Comparison of ENCODE assay signal across 8 cellular contexts in genomic region chr3:96814581-96815567, GRCh38. TPM values are rescaled to one million over a fixed set of nuclear protein-coding genes. Genes with fewer than 3 reads are reported as not detected.
DNase-seq lines count a peak whose midpoint lies in the region; ATAC-seq and TF ChIP-seq lines count a peak whose summit lies in the region.

Gene EPHA6 (plus strand): TSS chr3:96814594.

- WGBS in GM23248 (ENCODE audit: low coverage in 1 of 2, low lambda C conversion rate in 2 of 2, missing lambda C conversion rate in 2 of 2), 2 experiments: 5% methylated on average over 45 to 55 of the region's 56 CpGs

- no peaks in the 10 kb centered on the region for H3K9me2 ChIP-seq in GM23248 (ENCODE audit: insufficient read depth)

- no peaks in the 10 kb centered on the region for H3K36me3 ChIP-seq in GM23248 (ENCODE audit: low read depth)

- H3K9me3 ChIP-seq in GM23248 (ENCODE audit: low read depth): no peaks in the 10 kb centered on the region

- H3F3A ChIP-seq in GM23248 (ENCODE audit: insufficient read depth): no peaks in the 10 kb centered on the region

- H4K20me1 ChIP-seq in GM23248 (ENCODE audit: insufficient read depth): no peaks in the 10 kb centered on the region

- no peak within 1 kb of the TSS for H3K9ac ChIP-seq in GM23248

- intact Hi-C loops in head of caudate nucleus (cut with DNase I) (no loop called here), sciatic nerve (cut with DNase I) (no loop called here)

- in situ Hi-C loops in GM23248 (cut with MboI): no loop called here

- H3K27me3 ChIP-seq in GM23248 (replicated peaks; ENCODE audit: insufficient read depth): peaks cover 21% of the 10 kb centered on the region

- H2AFZ ChIP-seq in GM23248: peak within 1 kb of the TSS; percentile 85

- no peaks in the 10 kb centered on the region for H3K4me1 ChIP-seq in GM23248 (ENCODE audit: insufficient read depth)

- DNase-seq in GM23248 (peak; percentile 22), head of caudate nucleus (peak in 39 of 42 donors; percentile 16 to 67 (median 40)), sciatic nerve (ENCODE audit: low spot score) (no peak), kidney tubule cell (ENCODE audit: low spot score) (no peak), NCI-H2196 treated with DMSO at 0.1 percent for 48 hours (lab: John Stamatoyannopoulos, UW; ENCODE audit: unreplicated experiment) (no peak), medulla oblongata (ENCODE audit: extremely low spot score) (no peak), GM10266 (ENCODE audit: extremely low spot score) (no peak)

- H3K79me2 ChIP-seq in GM23248 (ENCODE audit: insufficient read depth): no peaks in the 10 kb centered on the region

- peak; percentile 60 for ATAC-seq in sciatic nerve

- peak within 1 kb of the TSS; percentile 87 for H3K4me2 ChIP-seq in GM23248 (ENCODE audit: unreplicated experiment)

- H3K27ac ChIP-seq in GM23248 (no peak within 1 kb of the TSS), VCaP (peak within 1 kb of the TSS; percentile 80)

- peak within 1 kb of the TSS; percentile 74 for H3K4me3 ChIP-seq in GM23248

- TF ChIP-seq CTCF in VCaP (conservative IDR thresholded peaks at IDR 0.05): no peak
- no peak for TF ChIP-seq CTCF in GM10266 (IDR thresholded peaks at IDR 0.05; ENCODE audit: control insufficient read depth, insufficient read depth, low read depth, missing control alignments)

RNA-seq across cellular contexts. Expression of gene EPHA6, which starts in this region (rescaled TPM):
- total RNA-seq in GM23248 (2014; rRNA removed; shearing (Covaris generic)): not detected in 2 replicates
- not detected in 2 replicates for polyA plus RNA-seq in GM23248 (2016; fragmentation: Nextera tagmentation; extraction: Ambion mirVana)
- 0.98 TPM for total RNA-seq in sciatic nerve

Comparison
In these comparisons a context has a peak if more than half of its experiments do, and no peak if none do; other contexts are left out.
1. Peak in DNase-seq, H3K4me3 ChIP-seq and H3K4me2 ChIP-seq in GM23248; RNA of the gene not detected or under 1 TPM.
2. Peak in ATAC-seq in sciatic nerve; RNA of the gene not detected or under 1 TPM.
3. DNase-seq: peak in head of caudate nucleus (39 of 42); none in sciatic nerve (single experiment), kidney tubule cell (single experiment), NCI-H2196 treated with DMSO at 0.1 percent for 48 hours (single experiment), medulla oblongata (single experiment) and GM10266 (single experiment).